8 cellular contexts compared by ENCODE assay signal in genomic region chr2:27049422-27050280, GRCh38. TPM values are rescaled to one million over a fixed set of nuclear protein-coding genes. Genes with fewer than 3 reads are reported as not detected.
DNase-seq lines count a peak whose midpoint lies in the region; ATAC-seq and TF ChIP-seq lines count a peak whose summit lies in the region.

No MANE protein-coding gene starts in this region.

- H2AK5ac ChIP-seq in mesenchymal stem cell (ENCODE audit: low read length, severe bottlenecking): no peak overlapping the region

- no peaks in the 10 kb centered on the region for H3K27me3 ChIP-seq in mesenchymal stem cell (ENCODE audit: control insufficient read depth in 1 of 2, insufficient read depth in 1 of 2, low read length in 2 of 2)

- peak overlapping the region; percentile 92 for H3K4me3 ChIP-seq in coronary artery
- peak overlapping the region; percentile 70 to 89 for H3K4me3 ChIP-seq in mesenchymal stem cell (ENCODE audit: insufficient read depth in 1 of 2, low read depth in 1 of 2, low read length in 2 of 2)

- no peak overlapping the region for H2BK12ac ChIP-seq in mesenchymal stem cell (ENCODE audit: low read length in 2 of 2)

- H2BK15ac ChIP-seq in mesenchymal stem cell (ENCODE audit: low read depth, poor library complexity, severe bottlenecking): no peak overlapping the region

- peak overlapping the region; percentile 1 for H4K8ac ChIP-seq in mesenchymal stem cell (ENCODE audit: low read length)

- peaks cover 11% of the 10 kb centered on the region for H3K79me1 ChIP-seq in mesenchymal stem cell (replicated peaks; ENCODE audit: low read length, poor library complexity, severe bottlenecking)

- H2BK120ac ChIP-seq in mesenchymal stem cell (ENCODE audit: low read depth, low read length): no peak overlapping the region

- H3K4me2 ChIP-seq in mesenchymal stem cell (ENCODE audit: low read length, poor library complexity, severe bottlenecking): peak overlapping the region; percentile 85

- no peak overlapping the region for H2BK5ac ChIP-seq in mesenchymal stem cell (ENCODE audit: low read depth, low read length, poor library complexity, severe bottlenecking)

- 18% methylated on average over 52 of the region's 52 CpGs for WGBS in mesenchymal stem cell

- peak overlapping the region in 1 of 2 experiments; percentile 14 for H3K23ac ChIP-seq in mesenchymal stem cell (ENCODE audit: low read length in 2 of 2)

- peak; percentile 17 for ATAC-seq in HG03097 (IDR thresholded peaks at IDR 0.05; ENCODE audit: low FRiP score, unreplicated experiment)

- H3K9me3 ChIP-seq in mesenchymal stem cell (ENCODE audit: control insufficient read depth, low read length): no peaks in the 10 kb centered on the region

- TF ChIP-seq CTCF in coronary artery (IDR thresholded peaks at IDR 0.05): no peak

- H4K91ac ChIP-seq in mesenchymal stem cell (ENCODE audit: low read length): no peak overlapping the region

- H3K4ac ChIP-seq in mesenchymal stem cell (ENCODE audit: low read depth in 1 of 2, low read length in 2 of 2): peak overlapping the region in 1 of 2 experiments; percentile 43

- DNase-seq in NCI-H2227 (lab: John Stamatoyannopoulos, UW; ENCODE audit: unreplicated experiment) (peak; percentile 76), NCI-H2227 treated with DMSO at 0.1 percent for 48 hours (lab: John Stamatoyannopoulos, UW) (no peak), coronary artery (ENCODE audit: low spot score) (peak; percentile 79), mesenchymal stem cell (peak; percentile 73), dedifferentiated amniotic fluid mesenchymal stem cell (ENCODE audit: extremely low spot score) (no peak)
- peak; percentile 23 for DNase-seq in activated CD4-positive, CD25-positive, alpha-beta regulatory T cell treated with anti-CD3 and anti-CD28 coated beads, Interleukin-2, amount 50 U/mL, for 16 hours (ENCODE audit: low read depth, low spot score)
- peak; percentile 28 to 36 for DNase-seq in stimulated activated CD8-positive, alpha-beta memory T cell treated with anti-CD3 and anti-CD28 coated beads, Interleukin-4, amount 100 ng/mL, for 1 hour (ENCODE audit: low read depth in 2 of 2, low spot score in 1 of 2)

- H3K36me3 ChIP-seq in mesenchymal stem cell (ENCODE audit: control insufficient read depth in 1 of 2, insufficient read depth in 2 of 2, low read depth in 1 of 2, low read length in 2 of 2): peaks cover 12 to 14% of the 10 kb centered on the region in 2 experiments

- peak overlapping the region; percentile 23 to 82 for H3K18ac ChIP-seq in mesenchymal stem cell (ENCODE audit: low read depth in 1 of 2, low read length in 2 of 2)

- H3K9ac ChIP-seq in mesenchymal stem cell (ENCODE audit: low read length): peak overlapping the region; percentile 89

- H3K14ac ChIP-seq in mesenchymal stem cell (ENCODE audit: low read length in 2 of 2): peak overlapping the region in 1 of 2 experiments; percentile 84

- H2AFZ ChIP-seq in mesenchymal stem cell (ENCODE audit: low read depth, low read length): peak overlapping the region; percentile 15

- H3K27ac ChIP-seq in coronary artery (peak overlapping the region; percentile 87 to 98), mesenchymal stem cell (ENCODE audit: low read length, poor library complexity, severe bottlenecking) (peak overlapping the region; percentile 75)

- peaks cover 10% of the 10 kb centered on the region for H3K4me1 ChIP-seq in mesenchymal stem cell (ENCODE audit: control insufficient read depth, insufficient read depth, low read depth, low read length)

RNA-seq across cellular contexts. Expression of gene AGBL5, which starts 1.8 kb away (rescaled TPM):
- 18.2 TPM for polyA plus RNA-seq in mesenchymal stem cell (2013, experiment 1 of 2)
- 17.4 TPM for polyA plus RNA-seq in mesenchymal stem cell (2013, experiment 2 of 2)

RNA-seq across cellular contexts. Expression of gene TMEM214, which starts 16.9 kb away (rescaled TPM):
- polyA plus RNA-seq in mesenchymal stem cell (2013, experiment 1 of 2): 110 TPM
- polyA plus RNA-seq in mesenchymal stem cell (2013, experiment 2 of 2): 107 TPM

RNA-seq across cellular contexts. Expression of gene OST4, which starts 21.8 kb away (rescaled TPM):
- 1,831 TPM for polyA plus RNA-seq in mesenchymal stem cell (2013, experiment 1 of 2)
- polyA plus RNA-seq in mesenchymal stem cell (2013, experiment 2 of 2): 1,802 TPM

RNA-seq across cellular contexts. Expression of gene EMILIN1, which starts 28.8 kb away (rescaled TPM):
- polyA plus RNA-seq in mesenchymal stem cell (2013, experiment 1 of 2): 122 TPM
- 129 TPM for polyA plus RNA-seq in mesenchymal stem cell (2013, experiment 2 of 2)

RNA-seq across cellular contexts. Expression of gene KHK, which starts 36.9 kb away (rescaled TPM):
- polyA plus RNA-seq in mesenchymal stem cell (2013, experiment 1 of 2): 0.29 TPM
- 0.38 TPM for polyA plus RNA-seq in mesenchymal stem cell (2013, experiment 2 of 2)

Comparison
In these comparisons a context has a peak if more than half of its experiments do, and no peak if none do; other contexts are left out.
1. DNase-seq: peak in NCI-H2227 (single experiment), activated CD4-positive, CD25-positive, alpha-beta regulatory T cell treated with anti-CD3 and anti-CD28 coated beads, Interleukin-2, amount 50 U/mL, for 16 hours (single experiment), coronary artery (single experiment), mesenchymal stem cell (single experiment) and stimulated activated CD8-positive, alpha-beta memory T cell treated with anti-CD3 and anti-CD28 coated beads, Interleukin-4, amount 100 ng/mL, for 1 hour (2 of 2); none in NCI-H2227 treated with DMSO at 0.1 percent for 48 hours (single experiment) and dedifferentiated amniotic fluid mesenchymal stem cell (single experiment).